Comparison of ENCODE assay signal across 1 cellular context in genomic region chr14:22835505-22835904, GRCh38.
TF ChIP-seq lines count a peak whose summit lies in the region.

No MANE protein-coding gene starts in this region.

TF ChIP-seq in K562, 482 proteins besides CTCF, POLR2A, EP300 and RAD21:
- TF ChIP-seq SUPT5H (IDR thresholded peaks at IDR 0.05) (0 out of 2 replicates have a peak, but pooled peaks have one; percentile 33), ZKSCAN8 (CRISPR knock-in tag; IDR thresholded peaks at IDR 0.05) (no peak), CBFB (CRISPR knock-in tag; IDR thresholded peaks at IDR 0.05) (no peak), ZNF184 (CRISPR knock-in tag; IDR thresholded peaks at IDR 0.05) (no peak), ZBTB43 (CRISPR knock-in tag; IDR thresholded peaks at IDR 0.05) (no peak)
TF ChIP-seq in K562: peak in this region for 1.
